Comparison of ENCODE assay signal across 28 cellular contexts in genomic region chr16:84818133-84818532, GRCh38.
"Had no signal": no experiment of that assay in that cellular context is flagged by ENCODE, and none has a peak within 500 bp of the region (broad histone marks: within the 10 kb centered on the region; RNA-seq: fewer than 3 reads in every experiment).

No MANE protein-coding gene starts in this region.

- ATAC-seq: effector memory CD8-positive, alpha-beta T cell; gastrocnemius medialis; gastroesophageal sphincter; heart left ventricle; heart right ventricle had no signal

- H3K27ac Mint-ChIP-seq: dendritic cell treated with granulocyte-macrophage colony-stimulating factor and Interleukin-4, amounts not matched to agents 40 ng/mL and 50 ng/mL, for 4 days; effector memory CD8-positive, alpha-beta T cell; endodermal cell had no signal

- H3K4me3 ChIP-seq: colonic mucosa, coronary artery, dorsolateral prefrontal cortex, esophagus muscularis mucosa, esophagus squamous epithelium, gastrocnemius medialis, gastroesophageal sphincter, heart left ventricle, heart right ventricle had no signal

- H3K36me3 ChIP-seq: colonic mucosa, esophagus muscularis mucosa, esophagus squamous epithelium, gastrocnemius medialis, gastroesophageal sphincter, heart left ventricle, heart right ventricle had no signal

- H3K27me3 ChIP-seq: dorsolateral prefrontal cortex, gastroesophageal sphincter had no signal

- H3K9me3 ChIP-seq: colonic mucosa, esophagus muscularis mucosa, esophagus squamous epithelium, gastrocnemius medialis, gastroesophageal sphincter, heart left ventricle, heart right ventricle had no signal

- FAIRE-seq: colon, endometrium, endothelial cell of umbilical vein, frontal cortex had no signal

- H3K4me3 Mint-ChIP-seq: effector memory CD8-positive, alpha-beta T cell; endodermal cell had no signal

- H3K4me1 ChIP-seq: colonic mucosa had no signal

- H3K27ac ChIP-seq: colonic mucosa, coronary artery, dorsolateral prefrontal cortex, epithelial cell of prostate, foreskin keratinocyte, gastrocnemius medialis, heart left ventricle, heart right ventricle had no signal

- H3K9me3 Mint-ChIP-seq: dendritic cell treated with granulocyte-macrophage colony-stimulating factor and Interleukin-4, amounts not matched to agents 40 ng/mL and 50 ng/mL, for 4 days; effector memory CD8-positive, alpha-beta T cell had no signal

- DNase-seq: colonic mucosa; cortex of kidney; dermis blood vessel endothelial cell; dorsolateral prefrontal cortex; effector CD4-positive, alpha-beta T cell; effector CD8-positive, alpha-beta T cell; effector memory CD4-positive, alpha-beta T cell; effector memory CD8-positive, alpha-beta T cell; endodermal cell; erythroblast; esophagus squamous epithelium; foreskin fibroblast; foreskin keratinocyte; foreskin melanocyte; gastrocnemius medialis; glutamatergic neuron; head of caudate nucleus; heart right ventricle had no signal
